In genomic region chr5:98775246-98775961, GRCh38 we compare ENCODE assay signal across 8 cellular contexts. TPM values are rescaled to one million over a fixed set of nuclear protein-coding genes. Genes with fewer than 3 reads are reported as not detected.
DNase-seq lines count a peak whose midpoint lies in the region; ATAC-seq and TF ChIP-seq lines count a peak whose summit lies in the region.

No MANE protein-coding gene starts in this region.

- H3K27me3 Mint-ChIP-seq in activated T-cell treated with anti-CD3 and anti-CD28 coated beads, Interleukin-2, amount 50 U/mL, for 72 hours (ENCODE audit: low read depth): peaks cover 42% of the 10 kb centered on the region

- no peaks in the 10 kb centered on the region for H3K36me3 Mint-ChIP-seq in activated T-cell treated with anti-CD3 and anti-CD28 coated beads, Interleukin-2, amount 50 U/mL, for 72 hours (ENCODE audit: insufficient read depth in 2 of 2)

- peak overlapping the region; percentile 91 to 99 for H3K4me3 Mint-ChIP-seq in activated T-cell treated with anti-CD3 and anti-CD28 coated beads, Interleukin-2, amount 50 U/mL, for 72 hours

- 79% methylated on average over 12 of the region's 12 CpGs for WGBS in liver

- H3K27ac Mint-ChIP-seq in activated T-cell treated with anti-CD3 and anti-CD28 coated beads, Interleukin-2, amount 50 U/mL, for 72 hours: peak overlapping the region; percentile 64

- peaks cover 45% of the 10 kb centered on the region for H3K4me1 Mint-ChIP-seq in activated T-cell treated with anti-CD3 and anti-CD28 coated beads, Interleukin-2, amount 50 U/mL, for 72 hours (ENCODE audit: low read depth)

- H3K4me1 ChIP-seq in liver (ENCODE audit: control insufficient read depth in 4 of 4, insufficient read depth in 4 of 4, low read length in 3 of 4): peaks cover 0 to 57% (median 32%) of the 10 kb centered on the region in 4 donors
- H3K4me1 ChIP-seq in tibial artery: peaks cover 0 to 23% (median 11%) of the 10 kb centered on the region in 4 donors

- TF ChIP-seq CTCF in astrocyte of the cerebellum (IDR thresholded peaks at IDR 0.05; ENCODE audit: low read depth, low read length, missing control alignments) (no peak), liver (IDR thresholded peaks at IDR 0.05; ENCODE audit: low read depth, low read length, missing input control) (no peak), tibial artery (IDR thresholded peaks at IDR 0.05) (no peak)

- H3K9ac ChIP-seq in liver (ENCODE audit: low read depth in 1 of 2, low read length in 2 of 2): no peak overlapping the region

- ATAC-seq in activated T-cell treated with anti-CD3 and anti-CD28 coated beads, Interleukin-2, amount 50 U/mL, for 72 hours (replicated peaks in 1 of 2): no peak
- ATAC-seq in GM18517 (IDR thresholded peaks at IDR 0.05; ENCODE audit: unreplicated experiment) (no peak), HG03521 (IDR thresholded peaks at IDR 0.05; ENCODE audit: unreplicated experiment) (no peak)

- no peak for TF ChIP-seq RAD21 in liver (IDR thresholded peaks at IDR 0.05)

- no peak for DNase-seq in activated T-cell treated with anti-CD3 and anti-CD28 coated beads, Interleukin-2, amount 50 U/mL, for 72 hours
- DNase-seq in activated T-cell treated with anti-CD3 and anti-CD28 coated beads, Interleukin-2, amount 50 U/mL, for 48 hours: no peak
- DNase-seq in astrocyte of the cerebellum (ENCODE audit: low read depth) (no peak), tibial artery (no peak), SKM-1 treated with dmso at 0.1 percent for 144 hours (lab: John Stamatoyannopoulos, UW; ENCODE audit: unreplicated experiment) (no peak)

- H3K4me3 ChIP-seq in astrocyte of the cerebellum (ENCODE audit: low read depth, low read length): peak overlapping the region; percentile 56
- peak overlapping the region in 2 of 3 donors; percentile 79 to 95 for H3K4me3 ChIP-seq in liver (ENCODE audit: low read depth in 1 of 3, low read length in 3 of 3)
- H3K4me3 ChIP-seq in tibial artery: peak overlapping the region; percentile 65 to 71

- H3K9me3 Mint-ChIP-seq in activated T-cell treated with anti-CD3 and anti-CD28 coated beads, Interleukin-2, amount 50 U/mL, for 72 hours: no peaks in the 10 kb centered on the region

- H3K9me3 ChIP-seq in liver (ENCODE audit: control insufficient read depth in 4 of 4, low read length in 3 of 4) (no peaks in the 10 kb centered on the region), tibial artery (no peaks in the 10 kb centered on the region)

- H3K36me3 ChIP-seq in liver (ENCODE audit: control insufficient read depth in 4 of 4, insufficient read depth in 3 of 4, low read depth in 1 of 4, low read length in 3 of 4) (no peaks in the 10 kb centered on the region), tibial artery (peaks cover 0 to 3% (median 0%) of the 10 kb centered on the region in 3 donors)

- H3K27me3 ChIP-seq in liver (ENCODE audit: control insufficient read depth in 4 of 4, insufficient read depth in 4 of 4, low read length in 3 of 4) (no peaks in the 10 kb centered on the region), tibial artery (no peaks in the 10 kb centered on the region)

- no peak overlapping the region for H3K27ac ChIP-seq in liver (ENCODE audit: low read depth in 1 of 2, low read length in 2 of 2)
- H3K27ac ChIP-seq in tibial artery: peak overlapping the region in 1 of 2 donors; percentile 90

- intact Hi-C loops in tibial artery (cut with DNase I; ENCODE audit: low total_unique reads): no loop called here

- in situ Hi-C loops in astrocyte of the cerebellum (cut with HindIII; ENCODE audit: low sequenced_read_pairs): no loop called here

TF ChIP-seq in liver, 16 proteins besides CTCF, POLR2A, EP300 and RAD21:
- no peak for TF ChIP-seq HNF4A (conservative IDR thresholded peaks at IDR 0.05)
- TF ChIP-seq SP1 (IDR thresholded peaks at IDR 0.05): no peak
- no peak for TF ChIP-seq FOXA1 (IDR thresholded peaks at IDR 0.05)
- no peak for TF ChIP-seq RXRA (IDR thresholded peaks at IDR 0.05)
- no peak for TF ChIP-seq NR2F2 (IDR thresholded peaks at IDR 0.05)
- no peak for TF ChIP-seq MAX (IDR thresholded peaks at IDR 0.05)
- no peak for TF ChIP-seq EGR1 (IDR thresholded peaks at IDR 0.05; ENCODE audit: low read depth in 2 of 2)
- TF ChIP-seq ATF3 (IDR thresholded peaks at IDR 0.05): no peak
- no peak for TF ChIP-seq ZBTB33 (IDR thresholded peaks at IDR 0.05)
- no peak for TF ChIP-seq YY1 (IDR thresholded peaks at IDR 0.05)
- TF ChIP-seq FOXA2 (IDR thresholded peaks at IDR 0.05): no peak
- no peak for TF ChIP-seq JUND (IDR thresholded peaks at IDR 0.05)
- no peak for TF ChIP-seq HNF4G (IDR thresholded peaks at IDR 0.05)
- no peak for TF ChIP-seq TAF1 (conservative IDR thresholded peaks at IDR 0.05)
- no peak for TF ChIP-seq REST (IDR thresholded peaks at IDR 0.05)
- TF ChIP-seq GABPA (IDR thresholded peaks at IDR 0.05 in 1 of 2, conservative IDR thresholded peaks at IDR 0.05 in 1 of 2): no peak

RNA-seq across cellular contexts. Expression of gene RGMB, which starts 1.9 kb away (rescaled TPM):
- total RNA-seq in activated T-cell treated with anti-CD3 and anti-CD28 coated beads, Interleukin-2, amount 50 U/mL, for 72 hours: 1 to 10 TPM; 2.2 to 3.9 TPM
- 1 to 10 TPM; 2.5 to 5.3 TPM for total RNA-seq in liver
- 1 to 10 TPM; 3.0 TPM for polyA plus RNA-seq in liver
